Comparison of ENCODE assay signal across 4 cellular contexts in the genomic region with DNA sequence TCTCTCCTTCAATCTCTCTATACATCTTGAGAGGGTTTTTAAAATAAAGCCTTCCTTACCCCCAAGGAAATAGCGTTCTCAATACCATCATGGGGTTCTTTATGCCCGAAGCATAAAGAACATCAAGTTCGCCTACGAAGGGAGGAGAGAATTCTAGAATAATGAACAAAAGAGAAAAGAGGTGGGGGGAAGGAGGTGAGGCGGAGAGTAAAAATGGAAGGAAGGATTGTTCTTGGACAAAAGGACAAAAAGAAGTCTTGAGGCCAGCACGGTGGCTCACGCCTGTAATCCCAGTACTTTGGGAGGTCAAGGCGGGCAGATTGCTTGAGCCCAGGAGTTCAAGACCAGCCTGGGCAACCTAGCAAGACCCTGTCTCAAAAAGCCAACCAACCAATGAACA.
"Had no signal": no experiment of that assay in that cellular context is flagged by ENCODE, and none has a peak within 500 bp of the region (broad histone marks: within the 10 kb centered on the region; RNA-seq: fewer than 3 reads in every experiment).

No MANE protein-coding gene starts in this region.

- H3K36me3 Mint-ChIP-seq: IgD-negative memory B cell had no signal

- H3K27me3 Mint-ChIP-seq: IgD-negative memory B cell had no signal

- DNase-seq: H9, HCEC 1CT had no signal

- H3K9me3 Mint-ChIP-seq: IgD-negative memory B cell had no signal

- ATAC-seq: GM23338 had no signal

- H3K27ac Mint-ChIP-seq: GM23338, IgD-negative memory B cell had no signal

- H3K4me3 Mint-ChIP-seq: GM23338, H9, IgD-negative memory B cell had no signal
